1 cellular context compared by ENCODE assay signal in genomic region chr7:76189276-76189675, GRCh38.
TF ChIP-seq lines count a peak whose summit lies in the region.

No MANE protein-coding gene starts in this region.

TF ChIP-seq in H1, 55 proteins besides CTCF, POLR2A, EP300 and RAD21:
- TF ChIP-seq CHD1 (IDR thresholded peaks at IDR 0.05; ENCODE audit: low read depth, low read length) (no peak), YY1 (IDR thresholded peaks at IDR 0.05; ENCODE audit: low read depth, low read length) (no peak), HDAC6 (IDR thresholded peaks at IDR 0.05; ENCODE audit: low read depth, low read length) (no peak), TEAD4 (IDR thresholded peaks at IDR 0.05; ENCODE audit: low read depth, low read length) (no peak), TCF12 (IDR thresholded peaks at IDR 0.05; ENCODE audit: low read depth, low read length) (no peak), GABPA (IDR thresholded peaks at IDR 0.05; ENCODE audit: borderline replicate concordance, insufficient read depth, low read length) (no peak), EGR1 (IDR thresholded peaks at IDR 0.05; ENCODE audit: borderline replicate concordance, low read depth, low read length) (no peak), ATF2 (IDR thresholded peaks at IDR 0.05; ENCODE audit: low read length) (no peak), TAF7 (optimal IDR thresholded peaks at IDR 0.05; ENCODE audit: borderline replicate concordance, low read depth, low read length) (no peak)
